22 cellular contexts compared by ENCODE assay signal in genomic region chr12:25496098-25496587, GRCh38. TPM values are rescaled to one million over a fixed set of nuclear protein-coding genes. Genes with fewer than 3 reads are reported as not detected.
DNase-seq lines count a peak whose midpoint lies in the region; ATAC-seq and TF ChIP-seq lines count a peak whose summit lies in the region.
"Had no signal": no experiment of that assay in that cellular context is flagged by ENCODE, and none has a peak within 500 bp of the region (broad histone marks: within the 10 kb centered on the region; RNA-seq: fewer than 3 reads in every experiment).

No MANE protein-coding gene starts in this region.

- DNase-seq in Caco-2 (no peak), SJSA1 (ENCODE audit: low read depth in 1 of 2, low spot score in 2 of 2) (no peak), fibroblast of gingiva (ENCODE audit: low read depth) (peak; percentile 53), NCI-H526 (lab: John Stamatoyannopoulos, UW) (no peak), OCI-M2 (lab: John Stamatoyannopoulos, UW; ENCODE audit: unreplicated experiment) (no peak), NCI-H1092 (lab: John Stamatoyannopoulos, UW) (no peak)
- no peak for DNase-seq in natural killer cell treated with Interleukin-12 subunit alpha and Interleukin-12 subunit beta and Interleukin-15 and Interleukin-18, amount 100 ng/mL, for 72 hours (ENCODE audit: low spot score)
- DNase-seq: activated CD4-positive, alpha-beta T cell treated with anti-CD3 and anti-CD28 coated beads for 36 hours; activated naive CD8-positive, alpha-beta T cell treated with anti-CD3 and anti-CD28 coated beads, Interleukin-2, amount 10 ng/mL, durations not matched to agents 7 days and 5 days; activated T-cell treated with anti-CD3 and anti-CD28 coated beads, Interleukin-2, amount 50 U/mL, for 1 hour; DND-41; esophagus squamous epithelium; NCI-H1436; NCI-H526 treated with DMSO at 0.1 percent for 48 hours; RPMI8226 had no signal

- H3K27ac Mint-ChIP-seq in Caco-2 (ENCODE audit: unreplicated experiment) = peak overlapping the region; percentile 85
- no peak overlapping the region for H3K27ac Mint-ChIP-seq in natural killer cell treated with Interleukin-12 subunit alpha and Interleukin-12 subunit beta and Interleukin-15 and Interleukin-18, amount 100 ng/mL, for 72 hours
- H3K27ac Mint-ChIP-seq: activated CD4-positive, alpha-beta T cell treated with anti-CD3 and anti-CD28 coated beads for 36 hours; activated naive CD8-positive, alpha-beta T cell treated with anti-CD3 and anti-CD28 coated beads, Interleukin-2, amount 10 ng/mL, durations not matched to agents 7 days and 5 days; T-helper 2 cell treated with Interferon-gamma antibody and Interleukin-4, amounts not matched to agents 5 μg/mL and 100 μg/mL, for 36 hours had no signal

- H3K9me3 ChIP-seq in Caco-2 (peaks cover 43% of the 10 kb centered on the region), SJSA1 (replicated peaks) (0 out of 2 replicates have a peak, but pooled peaks cover 2% of the 10 kb centered on the region)
- H3K9me3 ChIP-seq: esophagus squamous epithelium had no signal

- no peak for TF ChIP-seq CTCF in Caco-2 (IDR thresholded peaks at IDR 0.05; ENCODE audit: insufficient read depth in 1 of 2, low read depth in 1 of 2, low read length in 1 of 2, severe bottlenecking in 1 of 2, unreplicated experiment in 1 of 2)

- POLR2A ChIA-PET in Caco-2 (lab: Charles Lee) = no interaction called here

- peaks cover 44% of the 10 kb centered on the region for H3K4me1 Mint-ChIP-seq in Caco-2 (ENCODE audit: low read depth, unreplicated experiment)
- peaks cover 8 to 10% of the 10 kb centered on the region in 2 donors for H3K4me1 Mint-ChIP-seq in natural killer cell treated with Interleukin-12 subunit alpha and Interleukin-12 subunit beta and Interleukin-15 and Interleukin-18, amount 100 ng/mL, for 72 hours (ENCODE audit: low read depth in 2 of 2)
- H3K4me1 Mint-ChIP-seq: activated naive CD8-positive, alpha-beta T cell treated with anti-CD3 and anti-CD28 coated beads, Interleukin-2, amount 10 ng/mL, durations not matched to agents 7 days and 5 days had no signal

- peaks cover 15% of the 10 kb centered on the region for H3K36me3 Mint-ChIP-seq in Caco-2 (ENCODE audit: insufficient read depth, unreplicated experiment)
- H3K36me3 Mint-ChIP-seq in natural killer cell treated with Interleukin-12 subunit alpha and Interleukin-12 subunit beta and Interleukin-15 and Interleukin-18, amount 100 ng/mL, for 72 hours = no peaks in the 10 kb centered on the region
- H3K36me3 Mint-ChIP-seq: activated naive CD8-positive, alpha-beta T cell treated with anti-CD3 and anti-CD28 coated beads, Interleukin-2, amount 10 ng/mL, durations not matched to agents 7 days and 5 days had no signal

- H3K4me1 ChIP-seq in Caco-2 = peaks cover 41% of the 10 kb centered on the region
- peaks cover 15% of the 10 kb centered on the region for H3K4me1 ChIP-seq in SJSA1 (replicated peaks)
- H3K4me1 ChIP-seq: BLaER1 had no signal

- no peak overlapping the region for H3K4me3 Mint-ChIP-seq in Caco-2 (ENCODE audit: unreplicated experiment)
- H3K4me3 Mint-ChIP-seq in natural killer cell treated with Interleukin-12 subunit alpha and Interleukin-12 subunit beta and Interleukin-15 and Interleukin-18, amount 100 ng/mL, for 72 hours = peak overlapping the region; percentile 10
- H3K4me3 Mint-ChIP-seq: activated CD4-positive, alpha-beta T cell treated with anti-CD3 and anti-CD28 coated beads for 36 hours; activated naive CD8-positive, alpha-beta T cell treated with anti-CD3 and anti-CD28 coated beads, Interleukin-2, amount 10 ng/mL, durations not matched to agents 7 days and 5 days; T-helper 2 cell treated with Interferon-gamma antibody and Interleukin-4, amounts not matched to agents 5 μg/mL and 100 μg/mL, for 36 hours had no signal

- H3K27me3 Mint-ChIP-seq in Caco-2 (ENCODE audit: insufficient read depth, unreplicated experiment) = no peaks in the 10 kb centered on the region
- no peaks in the 10 kb centered on the region for H3K27me3 Mint-ChIP-seq in natural killer cell treated with Interleukin-12 subunit alpha and Interleukin-12 subunit beta and Interleukin-15 and Interleukin-18, amount 100 ng/mL, for 72 hours

- intact Hi-C loops in Caco-2 (cut with micrococcal nuclease; ENCODE audit: unreplicated experiment) = no loop called here

- H3K27ac ChIP-seq in SJSA1 = peak overlapping the region; percentile 49
- H3K27ac ChIP-seq: BLaER1, esophagus squamous epithelium had no signal

- ATAC-seq in natural killer cell treated with Interleukin-12 subunit alpha and Interleukin-12 subunit beta and Interleukin-15 and Interleukin-18, amount 100 ng/mL, for 72 hours = no peak
- ATAC-seq in GM21786 (IDR thresholded peaks at IDR 0.05; ENCODE audit: unreplicated experiment) = no peak
- ATAC-seq: activated CD4-positive, alpha-beta T cell treated with anti-CD3 and anti-CD28 coated beads for 36 hours had no signal

- CTCF ChIA-PET in Caco-2 (lab: Charles Lee) = no interaction called here

- no peaks in the 10 kb centered on the region for H3K27me3 ChIP-seq in Caco-2 (replicated peaks; ENCODE audit: control insufficient read depth, insufficient read depth, low read length)
- H3K27me3 ChIP-seq in SJSA1 (replicated peaks) = no peaks in the 10 kb centered on the region
- H3K27me3 ChIP-seq: BLaER1, esophagus squamous epithelium had no signal

- BruUV-seq in Caco-2 (replicated peaks; lab: Mats Ljungman, UMichigan) = no TSS peak

- peaks cover 42% of the 10 kb centered on the region for H3K9me3 Mint-ChIP-seq in Caco-2 (ENCODE audit: unreplicated experiment)
- H3K9me3 Mint-ChIP-seq in natural killer cell treated with Interleukin-12 subunit alpha and Interleukin-12 subunit beta and Interleukin-15 and Interleukin-18, amount 100 ng/mL, for 72 hours = no peaks in the 10 kb centered on the region

- H3K4me3 ChIP-seq in Caco-2 (ENCODE audit: low read depth, low read length) (no peak overlapping the region), SJSA1 (no peak overlapping the region)
- H3K4me3 ChIP-seq: BLaER1, esophagus squamous epithelium had no signal

- H3K36me3 ChIP-seq in Caco-2 (ENCODE audit: control insufficient read depth, insufficient read depth, low read length) (no peaks in the 10 kb centered on the region), SJSA1 (no peaks in the 10 kb centered on the region)
- H3K36me3 ChIP-seq: BLaER1, esophagus squamous epithelium had no signal

RNA-seq across cellular contexts. Expression of gene LMNTD1, which starts 56.9 kb away (rescaled TPM):
- 0.60 TPM in 1 of 2 replicates, not detected in the other for total RNA-seq in Caco-2 (2022)
- total RNA-seq in SJSA1 (2014; rRNA removed; shearing (Covaris generic)) = 1.0 and 1.9 TPM in 2 replicates
- total RNA-seq in natural killer cell treated with Interleukin-12 subunit alpha and Interleukin-12 subunit beta and Interleukin-15 and Interleukin-18, amount 100 ng/mL, for 72 hours = not detected
- total RNA-seq: activated CD4-positive, alpha-beta T cell treated with anti-CD3 and anti-CD28 coated beads for 36 hours; activated naive CD8-positive, alpha-beta T cell treated with anti-CD3 and anti-CD28 coated beads, Interleukin-2, amount 10 ng/mL, durations not matched to agents 7 days and 5 days; chondrocyte; esophagus squamous epithelium; HepG2; mucosa of gallbladder; posterior vena cava had no signal
